In genomic region chr6:112372213-112372806, GRCh38 we compare ENCODE assay signal across 10 cellular contexts. TPM values are rescaled to one million over a fixed set of nuclear protein-coding genes. Genes with fewer than 3 reads are reported as not detected.
DNase-seq lines count a peak whose midpoint lies in the region; ATAC-seq and TF ChIP-seq lines count a peak whose summit lies in the region.
"Had no signal": no experiment of that assay in that cellular context is flagged by ENCODE, and none has a peak within 500 bp of the region (broad histone marks: within the 10 kb centered on the region; RNA-seq: fewer than 3 reads in every experiment).

No MANE protein-coding gene starts in this region.

- WGBS in spleen, 5 donors, result 48 to 65% (median 52%) methylated on average over 5 of the region's 5 CpGs

- H3K36me3 ChIP-seq in spleen, result no peaks in the 10 kb centered on the region
- no peaks in the 10 kb centered on the region for H3K36me3 ChIP-seq in effector memory CD4-positive, alpha-beta T cell (ENCODE audit: control insufficient read depth, insufficient read depth, low read length)

- no peak overlapping the region for H3K4me3 ChIP-seq in spleen
- H3K4me3 ChIP-seq in effector memory CD4-positive, alpha-beta T cell (ENCODE audit: insufficient read depth, low read depth, low read length, poor library complexity, severe bottlenecking), result no peak overlapping the region

- intact Hi-C loops in left cardiac atrium (cut with DNase I), result loop anchor here in 1 of 2 donors (5.0 kb wide), 1 partner anchor 190 kb away; no protein-coding TSS in a partner anchor
- intact Hi-C loops in spleen (cut with DNase I; ENCODE audit: low total_unique reads), result loop anchor here (5.0 kb wide), 1 partner anchor 190 kb away; no protein-coding TSS in a partner anchor

- peaks cover 0 to 26% (median 2%) of the 10 kb centered on the region in 7 donors for H3K27me3 ChIP-seq in spleen (replicated peaks in 1 of 7)
- no peaks in the 10 kb centered on the region for H3K27me3 ChIP-seq in effector memory CD4-positive, alpha-beta T cell (replicated peaks; ENCODE audit: control insufficient read depth, insufficient read depth, low read length, poor library complexity, severe bottlenecking)

- no peak for TF ChIP-seq POLR2A in spleen (IDR thresholded peaks at IDR 0.05)

- TF ChIP-seq CTCF in spleen (IDR thresholded peaks at IDR 0.05 in 8 of 11, conservative IDR thresholded peaks at IDR 0.05 in 3 of 11), result peak in 4 of 11 experiments; percentile 8 to 50 (median 28)

- peak; percentile 20 for DNase-seq in ACHN
- peak; percentile 62 for DNase-seq in HCEC 1CT
- DNase-seq in SW480 (ENCODE audit: low spot score), result peak; percentile 17
- no peak for DNase-seq in left cardiac atrium
- no peak for DNase-seq in spleen
- DNase-seq in SK-N-DZ (ENCODE audit: low spot score), result no peak
- DNase-seq in stimulated activated CD4-positive, alpha-beta T cell treated with anti-CD3 and anti-CD28 coated beads, Interleukin-12 subunit alpha, Interleukin-12 subunit beta, amount 100 ng/mL, for 4 hours, result no peak
- no peak for DNase-seq in effector memory CD4-positive, alpha-beta T cell
- DNase-seq: activated CD4-positive, CD25-positive, alpha-beta regulatory T cell treated with anti-CD3 and anti-CD28 coated beads, Interleukin-2, amount 50 U/mL, for 72 hours; naive B cell had no signal

- in situ Hi-C loops in ACHN (cut with HindIII; ENCODE audit: low pct_ligation_motif_present, low pct_unique_long_range_greater_than_20kb, low sequenced_read_pairs), result no loop called here

- no peaks in the 10 kb centered on the region for H3K9me3 ChIP-seq in spleen
- H3K9me3 ChIP-seq in effector memory CD4-positive, alpha-beta T cell (ENCODE audit: control insufficient read depth, low read length), result no peaks in the 10 kb centered on the region

- ATAC-seq in left cardiac atrium, result peak; percentile 63 to 64

- no peaks in the 10 kb centered on the region for H3K4me1 ChIP-seq in spleen
- no peaks in the 10 kb centered on the region for H3K4me1 ChIP-seq in effector memory CD4-positive, alpha-beta T cell (ENCODE audit: control insufficient read depth, insufficient read depth, low read length, poor library complexity, severe bottlenecking)

- no peak overlapping the region for H3K27ac ChIP-seq in spleen
- H3K27ac ChIP-seq in effector memory CD4-positive, alpha-beta T cell (ENCODE audit: insufficient read depth, low read length, poor library complexity, severe bottlenecking), result no peak overlapping the region

RNA-seq across cellular contexts. Expression of gene RFPL4B, which starts 25.2 kb away (rescaled TPM):
- total RNA-seq in left cardiac atrium (not detected), spleen (not detected)
- polyA plus RNA-seq in spleen, result not detected
- not detected in 2 replicates for polyA plus RNA-seq in SK-N-DZ (2014; cell fraction: cytosol; rRNA removed)
- polyA plus RNA-seq in SK-N-DZ (2014; cell fraction: nucleus; rRNA removed), result not detected in 2 replicates

Comparison
In these comparisons a context has a peak if more than half of its experiments do, and no peak if none do; other contexts are left out.
1. DNase-seq: peak in ACHN (single experiment), HCEC 1CT (single experiment) and SW480 (single experiment); none in left cardiac atrium (single experiment), spleen (single experiment), SK-N-DZ (single experiment), stimulated activated CD4-positive, alpha-beta T cell treated with anti-CD3 and anti-CD28 coated beads, Interleukin-12 subunit alpha, Interleukin-12 subunit beta, amount 100 ng/mL, for 4 hours (single experiment) and effector memory CD4-positive, alpha-beta T cell (0 of 3).